Comparison of ENCODE assay signal across 8 cellular contexts in genomic region chr11:5690216-5690615, GRCh38. TPM values are rescaled to one million over a fixed set of nuclear protein-coding genes. Genes with fewer than 3 reads are reported as not detected.
DNase-seq lines count a peak whose midpoint lies in the region; ATAC-seq and TF ChIP-seq lines count a peak whose summit lies in the region.

No MANE protein-coding gene starts in this region.

- H4K91ac ChIP-seq in IMR-90 (ENCODE audit: insufficient read depth, low read depth, low read length) = peak overlapping the region; percentile 96

- in situ Hi-C loops in IMR-90 (cut with MboI; ENCODE audit: low sequenced_read_pairs) = loop anchor here (25.0 kb wide), 1 partner anchor 672 kb away; no protein-coding TSS in a partner anchor

- peak overlapping the region; percentile 20; the same call in 2 of the 3 replicates for H2BK15ac ChIP-seq in IMR-90 (ENCODE audit: low read depth, low read length)

- no TSS peak for BruUV-seq in IMR-90 (replicated peaks; lab: Mats Ljungman, UMichigan)

- H3K9ac ChIP-seq in IMR-90 (ENCODE audit: low read depth, low read length) = peak overlapping the region; percentile 91

- peak overlapping the region; percentile 3; the same call in 1 of the 2 replicates for H2AK5ac ChIP-seq in IMR-90 (ENCODE audit: low read depth, low read length)

- H3K27me3 ChIP-seq in IMR-90 (ENCODE audit: control insufficient read depth, insufficient read depth, low read length) = no peaks in the 10 kb centered on the region
- no peaks in the 10 kb centered on the region for H3K27me3 ChIP-seq in mononuclear cell (ENCODE audit: insufficient read depth, low read length)

- H3K14ac ChIP-seq in IMR-90 (replicated peaks; ENCODE audit: low read depth, low read length) = peak overlapping the region; percentile 94

- H2BK120ac ChIP-seq in IMR-90 (ENCODE audit: low read depth, low read length) = peak overlapping the region; percentile 98

- H3K36me3 ChIP-seq in IMR-90 (ENCODE audit: control insufficient read depth, insufficient read depth, low read length) = peaks cover 2% of the 10 kb centered on the region

- intact Hi-C loops in IMR-90 (cut with micrococcal nuclease) = no loop called here

- H3K18ac ChIP-seq in IMR-90 (ENCODE audit: low read depth, low read length) = peak overlapping the region; percentile 99

- H2BK5ac ChIP-seq in IMR-90 (ENCODE audit: low read depth, low read length, poor library complexity, severe bottlenecking) = peak overlapping the region; percentile 92

- H4K20me1 ChIP-seq in IMR-90 (ENCODE audit: insufficient read depth, low read length) = no peaks in the 10 kb centered on the region

- no peaks in the 10 kb centered on the region; the same call in 1 of the 2 replicates for H3K9me1 ChIP-seq in IMR-90 (ENCODE audit: insufficient read depth, low read length)

- dilution Hi-C loops in IMR-90 (cut with HindIII; ENCODE audit: low sequenced_read_pairs, unreplicated experiment) = no loop called here

- TF ChIP-seq CTCF in AG04449 (IDR thresholded peaks at IDR 0.05; ENCODE audit: insufficient read depth, low read length, missing control alignments) = no peak
- no peak for TF ChIP-seq CTCF in IMR-90 (conservative IDR thresholded peaks at IDR 0.05; ENCODE audit: low read depth, low read length)
- no peak for TF ChIP-seq CTCF in choroid plexus epithelial cell (conservative IDR thresholded peaks at IDR 0.05; ENCODE audit: low read depth, low read length)

- peak overlapping the region; percentile 95 for H2BK20ac ChIP-seq in IMR-90 (ENCODE audit: low read depth, low read length)

- POLR2A ChIA-PET in AG04449 (lab: Yijun Ruan, JAX) (interaction anchor here (0.9 kb wide), 1 partner anchor 9 kb away, joined by 3 read pairs; no protein-coding TSS in a partner anchor), IMR-90 (lab: Charles Lee; ENCODE audit: unreplicated experiment) (interaction anchor here (0.9 to 1.4 kb wide), 3 partner anchors 11 to 66 kb away, joined by 3 to 4 read pairs (median 3); partner anchors contain the start of gene TRIM34), HEK293T (lab: Yijun Ruan, JAX) (no interaction called here)

- peak overlapping the region; percentile 85 for H3K56ac ChIP-seq in IMR-90 (ENCODE audit: extremely low read depth, insufficient read depth, low read length)

- CTCF ChIA-PET in AG04449 (lab: Yijun Ruan, JAX) (interaction anchor here (1.2 to 2.3 kb wide), 4 partner anchors 28 to 214 kb away, joined by 3 to 6 read pairs (median 4); no protein-coding TSS in a partner anchor), IMR-90 (lab: Yijun Ruan, JAX) (no interaction called here), HEK293T (lab: Yijun Ruan, JAX) (no interaction called here)

- peak; percentile 71 for ATAC-seq in IMR-90 (ENCODE audit: low read depth)
- ATAC-seq in HG02678 (IDR thresholded peaks at IDR 0.05; ENCODE audit: unreplicated experiment) = no peak
- no peak for ATAC-seq in HG03354 (IDR thresholded peaks at IDR 0.05; ENCODE audit: poor library complexity, severe bottlenecking, unreplicated experiment)

- peak overlapping the region; percentile 94 for H3K27ac ChIP-seq in IMR-90 (ENCODE audit: insufficient read depth, low read length)

- H3K4me2 ChIP-seq in IMR-90 (ENCODE audit: low read depth, low read length) = peak overlapping the region; percentile 98

- peak overlapping the region; percentile 77 for H2AFZ ChIP-seq in IMR-90 (replicated peaks; ENCODE audit: low read length, poor library complexity)

- peak overlapping the region; percentile 90 for H2AK9ac ChIP-seq in IMR-90 (replicated peaks; ENCODE audit: low read depth, low read length, poor library complexity)

- H3K4me3 ChIP-seq in AG04449 (ENCODE audit: low read depth, low read length) (peak overlapping the region; percentile 58), IMR-90 (ENCODE audit: insufficient read depth, low read depth, low read length) (peak overlapping the region; percentile 71), choroid plexus epithelial cell (ENCODE audit: low read depth, low read length) (peak overlapping the region; percentile 59), mononuclear cell (ENCODE audit: low read length) (peak overlapping the region; percentile 83)

- no peak for TF ChIP-seq RAD21 in IMR-90 (IDR thresholded peaks at IDR 0.05; ENCODE audit: low read length)

- H3K79me1 ChIP-seq in IMR-90 (ENCODE audit: low read depth in 1 of 2, low read length in 2 of 2) = peaks cover 13 to 24% of the 10 kb centered on the region in 2 experiments

- peak; percentile 21; the same call in 1 of the 2 replicates for TF ChIP-seq POLR2A in IMR-90 (IDR thresholded peaks at IDR 0.05; ENCODE audit: low read depth, low read length)

- DNase-seq in AG04449 (ENCODE audit: low read depth, low spot score) = no peak
- DNase-seq in IMR-90 = peak; percentile 40
- DNase-seq in choroid plexus epithelial cell (ENCODE audit: low read depth) = peak; percentile 30
- DNase-seq in HEK293T (ENCODE audit: extremely low spot score) = no peak
- no peak for DNase-seq in NCI-H1092 (lab: John Stamatoyannopoulos, UW)

- peak overlapping the region; percentile 89 to 99 for H4K8ac ChIP-seq in IMR-90 (ENCODE audit: low read depth in 2 of 2, low read length in 2 of 2)

- no peaks in the 10 kb centered on the region for H3K9me3 ChIP-seq in IMR-90 (ENCODE audit: control insufficient read depth, insufficient read depth, low read length)
- H3K9me3 ChIP-seq in mononuclear cell (ENCODE audit: low read depth, low read length) = no peaks in the 10 kb centered on the region

- H3K23ac ChIP-seq in IMR-90 (ENCODE audit: low read depth, low read length) = peak overlapping the region; percentile 98

- H3K4ac ChIP-seq in IMR-90 (ENCODE audit: low read depth, low read length) = peak overlapping the region; percentile 92

- H4K5ac ChIP-seq in IMR-90 (ENCODE audit: low read depth, low read length) = peak overlapping the region; percentile 99

- WGBS in IMR-90 (ENCODE audit: extremely low coverage in 2 of 2, insufficient read length in 1 of 2), 2 experiments = no CpG with 5 or more reads among the region's 5 CpGs

- peaks cover 5% of the 10 kb centered on the region for H3K4me1 ChIP-seq in IMR-90 (ENCODE audit: control insufficient read depth, insufficient read depth, low read length)
- peaks cover 46% of the 10 kb centered on the region for H3K4me1 ChIP-seq in mononuclear cell (ENCODE audit: insufficient read depth, low read length)

TF ChIP-seq in IMR-90, 13 proteins besides CTCF, POLR2A, EP300 and RAD21 (continues in another document):
- no peak for TF ChIP-seq NFE2L2 (IDR thresholded peaks at IDR 0.05; ENCODE audit: low read depth, low read length)
- TF ChIP-seq MXI1 (IDR thresholded peaks at IDR 0.05; ENCODE audit: borderline replicate concordance, low read depth, low read length) = no peak
- TF ChIP-seq USF2 (IDR thresholded peaks at IDR 0.05; ENCODE audit: low read depth, low read length) = peak; percentile 64; the same call in 1 of the 2 replicates
- TF ChIP-seq BHLHE40 (IDR thresholded peaks at IDR 0.05; ENCODE audit: low read depth, low read length) = peak; percentile 89
- no peak for TF ChIP-seq RCOR1 (IDR thresholded peaks at IDR 0.05; ENCODE audit: insufficient replicate concordance, low read length)

TF ChIP-seq in HEK293T, 16 proteins besides CTCF, POLR2A, EP300 and RAD21:
- no peak for TF ChIP-seq FOXK2 (IDR thresholded peaks at IDR 0.05)
- no peak for TF ChIP-seq LEF1 (IDR thresholded peaks at IDR 0.05; ENCODE audit: borderline replicate concordance)
- no peak for TF ChIP-seq ARNT (IDR thresholded peaks at IDR 0.05)
- TF ChIP-seq FOXM1 (IDR thresholded peaks at IDR 0.05; ENCODE audit: borderline replicate concordance) = no peak
- no peak for TF ChIP-seq SP1 (IDR thresholded peaks at IDR 0.05)
- no peak for TF ChIP-seq NFRKB (IDR thresholded peaks at IDR 0.05)
- TF ChIP-seq HDGF (IDR thresholded peaks at IDR 0.05; ENCODE audit: borderline replicate concordance) = no peak
- no peak for TF ChIP-seq L3MBTL2 (conservative IDR thresholded peaks at IDR 0.05)
- no peak for TF ChIP-seq FOXA1 (IDR thresholded peaks at IDR 0.05)
- no peak for TF ChIP-seq ELF4 (IDR thresholded peaks at IDR 0.05)
- TF ChIP-seq ZNF384 (IDR thresholded peaks at IDR 0.05) = no peak
- TF ChIP-seq SUZ12 (IDR thresholded peaks at IDR 0.05) = no peak
- TF ChIP-seq TARDBP (IDR thresholded peaks at IDR 0.05) = no peak
- TF ChIP-seq BHLHE40 (IDR thresholded peaks at IDR 0.05; ENCODE audit: borderline replicate concordance) = no peak

RNA-seq across cellular contexts. Expression of gene TRIM22, which starts 0.6 kb away (rescaled TPM):
- total RNA-seq in IMR-90 (2012; rRNA removed) (39.4 and 46.8 TPM in 2 replicates), mononuclear cell (252 TPM)
- 30.4 and 43.6 TPM in 2 replicates for polyA plus RNA-seq in IMR-90 (2012; rRNA removed)
- 7.4 and 15.7 TPM in 2 replicates for polyA plus RNA-seq in IMR-90 (2012; cell fraction: cytosol; rRNA removed)
- polyA plus RNA-seq in IMR-90 (2012; cell fraction: nucleus; rRNA removed; ENCODE audit: low replicate concordance) = 35.2 and 246 TPM in 2 replicates

RNA-seq across cellular contexts. Expression of gene TRIM5, which starts 5.3 kb away (rescaled TPM):
- total RNA-seq in IMR-90 (2012; rRNA removed) (49.1 and 58.0 TPM in 2 replicates), mononuclear cell (6.5 TPM)
- polyA plus RNA-seq in IMR-90 (2012; rRNA removed) = 26.3 and 32.6 TPM in 2 replicates
- polyA plus RNA-seq in IMR-90 (2012; cell fraction: cytosol; rRNA removed) = 11.5 and 14.9 TPM in 2 replicates
- polyA plus RNA-seq in IMR-90 (2012; cell fraction: nucleus; rRNA removed; ENCODE audit: low replicate concordance) = 10.8 and 29.4 TPM in 2 replicates

RNA-seq across cellular contexts. Expression of gene OR56B1, which starts 46.0 kb away (rescaled TPM):
- total RNA-seq in IMR-90 (2012; rRNA removed) = not detected in 2 replicates
- polyA plus RNA-seq in IMR-90 (2012; rRNA removed) = not detected in 2 replicates
- polyA plus RNA-seq in IMR-90 (2012; cell fraction: cytosol; rRNA removed) = not detected in 2 replicates
- not detected in 2 replicates for polyA plus RNA-seq in IMR-90 (2012; cell fraction: nucleus; rRNA removed; ENCODE audit: low replicate concordance)
- 0.42 TPM for total RNA-seq in mononuclear cell

Comparison
In these comparisons a context has a peak if more than half of its experiments do, and no peak if none do; other contexts are left out.
1. DNase-seq: peak in IMR-90 (single experiment) and choroid plexus epithelial cell (single experiment); none in AG04449 (single experiment), HEK293T (single experiment) and NCI-H1092 (single experiment).
2. Peak in every context shown above with its lines, with median percentiles within 50 percentile points of each other: H3K4me3 ChIP-seq.